In the genomic region with DNA sequence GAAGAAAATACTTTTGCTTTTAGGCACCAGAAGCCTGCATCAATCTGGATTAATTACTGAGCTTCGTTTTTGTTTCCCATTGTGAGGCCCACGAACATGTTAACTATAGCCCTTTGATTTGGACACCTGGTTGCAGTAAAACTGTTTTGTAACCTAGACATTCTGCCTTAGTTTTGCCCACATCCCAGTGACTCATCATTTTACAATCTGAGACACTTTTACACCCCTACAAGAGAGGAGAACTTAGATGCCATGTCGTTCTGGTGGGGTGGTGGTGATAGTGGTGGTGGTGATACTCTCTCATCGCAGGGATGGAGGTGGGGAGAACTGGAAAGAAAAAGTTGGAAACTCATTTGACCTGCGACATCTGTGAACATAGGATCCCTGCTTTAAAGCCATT, we compare ENCODE assay signal across 29 cellular contexts.
DNase-seq lines count a peak whose midpoint lies in the region; TF ChIP-seq lines count a peak whose summit lies in the region.
"Had no signal": no experiment of that assay in that cellular context is flagged by ENCODE, and none has a peak within 500 bp of the region (broad histone marks: within the 10 kb centered on the region; RNA-seq: fewer than 3 reads in every experiment).

No MANE protein-coding gene starts in this region.

- no peaks in the 10 kb centered on the region for H3K4me1 ChIP-seq in tibial nerve
- H3K4me1 ChIP-seq: BE2C, gastrocnemius medialis, psoas muscle had no signal

- H3K4me3 ChIP-seq in tibial nerve, result no peak overlapping the region
- H3K4me3 ChIP-seq: gastrocnemius medialis, psoas muscle, SK-N-MC had no signal

- no peak for TF ChIP-seq EP300 in tibial nerve (IDR thresholded peaks at IDR 0.05)

- H3K27ac ChIP-seq in RWPE1 (no peak overlapping the region), tibial nerve (no peak overlapping the region)
- H3K27ac ChIP-seq: gastrocnemius medialis, psoas muscle, SK-N-MC had no signal

- no peaks in the 10 kb centered on the region for H3K27me3 ChIP-seq in tibial nerve
- H3K27me3 ChIP-seq: BE2C, gastrocnemius medialis had no signal

- in situ Hi-C loops in ACHN (cut with HindIII; ENCODE audit: low pct_ligation_motif_present, low pct_unique_long_range_greater_than_20kb, low sequenced_read_pairs), result no loop called here
- in situ Hi-C loops in GM13977 (cut with MboI; ENCODE audit: low pct_unique_long_range_greater_than_20kb, low sequenced_read_pairs, unreplicated experiment), result no loop called here

- POLR2A ChIA-PET in RWPE1 (lab: Yijun Ruan, JAX; ENCODE audit: low non-redundant PET), result no interaction called here

- DNase-seq in ACHN (peak; percentile 4), HS-5 (ENCODE audit: low read depth) (peak; percentile 30), RWPE1 (ENCODE audit: low spot score) (peak; percentile 1), iris pigment epithelial cell (ENCODE audit: low read depth) (peak; percentile 0), GM13977 (ENCODE audit: low spot score) (no peak), EL (no peak), tibial nerve (ENCODE audit: low spot score in 2 of 2) (no peak), Kasumi-1 (lab: John Stamatoyannopoulos, UW) (no peak)
- DNase-seq: activated CD4-positive, alpha-beta T cell treated with anti-CD3 and anti-CD28 coated beads for 1 hour; activated CD8-positive, alpha-beta T cell treated with anti-CD3 and anti-CD28 coated beads, Interleukin-2, amount 10 ng/mL, durations not matched to agents 7 days and 5 days; activated effector memory CD4-positive, alpha-beta T cell treated with Interleukin-2 at 50 U/mL for 16 hours; activated T-cell treated with anti-CD3 and anti-CD28 coated beads for 4 hours; anterior cingulate cortex; BE2C; CD8-positive, alpha-beta memory T cell; central memory CD4-positive, alpha-beta T cell; dermis blood vessel endothelial cell; DMS53; gastrocnemius medialis; GF-D8; hippocampal formation; NCI-H1092 treated with DMSO at 0.1 percent for 48 hours; NCI-H2029; NCI-H526 treated with DMSO at 0.1 percent for 48 hours; nucleus accumbens; psoas muscle; RPMI8226; stimulated activated naive CD8-positive, alpha-beta T cell treated with anti-CD3 and anti-CD28 coated beads, Interleukin-15, amount 100 ng/mL, for 72 hours had no signal

- H3K9me3 ChIP-seq in tibial nerve, result no peaks in the 10 kb centered on the region
- H3K9me3 ChIP-seq: BE2C, gastrocnemius medialis, psoas muscle had no signal

- no peak for TF ChIP-seq CTCF in RWPE1 (conservative IDR thresholded peaks at IDR 0.05; ENCODE audit: low read depth)
- TF ChIP-seq CTCF in GM13977 (IDR thresholded peaks at IDR 0.05; ENCODE audit: extremely low read depth, insufficient read depth, missing control alignments), result no peak
- TF ChIP-seq CTCF in tibial nerve (IDR thresholded peaks at IDR 0.05), result no peak

- CTCF ChIA-PET in RWPE1 (lab: Yijun Ruan, JAX), result interaction anchor here (0.7 kb wide), 1 partner anchor 1934 kb away, joined by 3 read pairs; no protein-coding TSS in a partner anchor

- no peak for TF ChIP-seq POLR2A in tibial nerve (IDR thresholded peaks at IDR 0.05)

- WGBS in tibial nerve, 2 donors, result 62 to 66% methylated on average over 5 of the region's 5 CpGs

- H3K36me3 ChIP-seq in tibial nerve, result no peaks in the 10 kb centered on the region
- H3K36me3 ChIP-seq: BE2C, gastrocnemius medialis had no signal

Comparison
In these comparisons a context has a peak if more than half of its experiments do, and no peak if none do; other contexts are left out.
1. DNase-seq: peak in ACHN (single experiment), HS-5 (single experiment), RWPE1 (single experiment) and iris pigment epithelial cell (single experiment); none in GM13977 (single experiment), EL (single experiment), tibial nerve (0 of 2) and Kasumi-1 (0 of 2).